In the genomic region with DNA sequence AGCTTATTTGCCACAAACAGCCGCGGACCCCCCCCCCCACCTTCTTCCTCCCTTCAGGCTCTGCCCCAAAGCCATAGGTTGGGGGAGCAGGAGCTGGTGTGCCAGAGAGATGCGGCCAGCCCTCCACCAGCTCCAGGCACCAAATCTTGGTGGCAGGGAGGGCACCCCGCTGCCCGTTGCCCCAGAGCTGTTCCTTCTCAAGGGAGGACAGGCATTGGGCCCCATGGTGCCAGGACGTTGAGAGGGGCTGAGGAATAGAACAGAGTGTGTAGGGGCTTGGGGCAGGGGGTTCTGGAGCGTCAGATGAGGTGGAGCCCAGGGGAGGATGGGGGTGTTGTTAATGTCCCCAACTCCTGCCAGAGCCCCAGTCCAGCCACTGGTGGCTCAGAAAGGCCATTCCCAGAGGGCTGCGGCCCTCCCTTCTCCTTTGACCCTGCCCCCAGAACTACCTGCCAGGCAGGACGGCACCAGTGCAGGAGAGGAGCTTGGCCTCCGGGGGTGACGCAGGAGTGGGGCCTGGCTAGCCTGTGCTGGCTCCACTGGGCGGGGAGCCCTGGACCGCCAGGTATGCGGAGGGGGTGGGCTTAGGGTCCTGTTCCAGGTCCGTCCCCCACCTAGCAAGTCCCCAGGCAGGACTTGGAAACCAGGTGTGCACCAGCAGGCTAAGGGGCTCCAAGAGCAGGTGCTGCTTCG, we compare ENCODE assay signal across 1 cellular context.
A peak's percentile ranks its signal among the peaks of the same experiment; 100 is the strongest.
TF ChIP-seq lines count a peak whose summit lies in the region.

No MANE protein-coding gene starts in this region.

TF ChIP-seq in K562, 482 proteins besides CTCF, POLR2A, EP300 and RAD21:
- TF ChIP-seq RBFOX2 (IDR thresholded peaks at IDR 0.05; ENCODE audit: low read depth, low read length) (peak; percentile 60), POLR2G (IDR thresholded peaks at IDR 0.05; ENCODE audit: low read depth, low read length) (peak; percentile 46; the same call in 1 of the 2 replicates), HNRNPK (IDR thresholded peaks at IDR 0.05; ENCODE audit: low read depth, low read length, poor library complexity, severe bottlenecking) (no peak), ZNF444 (CRISPR knock-in tag; IDR thresholded peaks at IDR 0.05) (no peak), ZNF766 (CRISPR knock-in tag; conservative IDR thresholded peaks at IDR 0.05) (no peak)
